19 cellular contexts compared by ENCODE assay signal in genomic region chr17:29114141-29114540, GRCh38.
"Had no signal": no experiment of that assay in that cellular context is flagged by ENCODE, and none has a peak within 500 bp of the region (broad histone marks: within the 10 kb centered on the region; RNA-seq: fewer than 3 reads in every experiment).

No MANE protein-coding gene starts in this region.

- H3K27me3 ChIP-seq: body of pancreas, heart right ventricle, neutrophil, transverse colon, vagina had no signal

- ATAC-seq: body of pancreas; effector memory CD8-positive, alpha-beta T cell; heart right ventricle; mucosa of descending colon; naive thymus-derived CD4-positive, alpha-beta T cell had no signal

- H3K4me1 ChIP-seq: transverse colon had no signal

- H3K4me3 ChIP-seq: body of pancreas, coronary artery, heart right ventricle, lung, mucosa of descending colon, skin epidermis, transverse colon, vagina had no signal

- DNase-seq: activated CD4-positive, alpha-beta T cell treated with anti-CD3 and anti-CD28 coated beads for 4 hours; amniotic stem cell; body of pancreas; central memory CD4-positive, alpha-beta T cell; effector memory CD8-positive, alpha-beta T cell; heart right ventricle; mucosa of descending colon; naive thymus-derived CD4-positive, alpha-beta T cell; posterior cingulate gyrus; stimulated activated CD4-positive, alpha-beta T cell treated with anti-CD3 and anti-CD28 coated beads, Interleukin-15, amount 100 ng/mL, for 24 hours; stimulated activated CD4-positive, alpha-beta T cell treated with anti-CD3 and anti-CD28 coated beads, Interleukin-4, amount 100 ng/mL, for 24 hours; stimulated activated naive CD4-positive, alpha-beta T cell treated with Interleukin-2 at 50 U/mL for 16 hours; transverse colon had no signal

- H3K9me3 ChIP-seq: body of pancreas, heart right ventricle, mucosa of descending colon, neutrophil, transverse colon, vagina had no signal

- H3K27ac ChIP-seq: epithelial cell of prostate, neutrophil, transverse colon, vagina had no signal
